20 cellular contexts compared by ENCODE assay signal in genomic region chr5:134892282-134892681, GRCh38.
"Had no signal": no experiment of that assay in that cellular context is flagged by ENCODE, and none has a peak within 500 bp of the region (broad histone marks: within the 10 kb centered on the region; RNA-seq: fewer than 3 reads in every experiment).

No MANE protein-coding gene starts in this region.

- ATAC-seq: gastrocnemius medialis, left lobe of liver, natural killer cell, upper lobe of right lung had no signal

- H3K4me3 Mint-ChIP-seq: natural killer cell, neural crest cell had no signal

- H3K4me1 ChIP-seq: gastrocnemius medialis, right atrium auricular region, sigmoid colon, tibial nerve, upper lobe of right lung, vagina had no signal

- H3K27me3 ChIP-seq: esophagus muscularis mucosa, gastrocnemius medialis, right atrium auricular region, sigmoid colon, tibial nerve, upper lobe of right lung, vagina had no signal

- H3K27ac Mint-ChIP-seq: natural killer cell had no signal

- H3K9me3 ChIP-seq: esophagus muscularis mucosa, gastrocnemius medialis, right atrium auricular region, sigmoid colon, tibial nerve, upper lobe of right lung, vagina had no signal

- H3K36me3 Mint-ChIP-seq: natural killer cell had no signal

- H3K4me1 Mint-ChIP-seq: neural crest cell had no signal

- DNase-seq: effector memory CD4-positive, alpha-beta T cell; gastrocnemius medialis; islet precursor cell; mammary epithelial cell; natural killer cell; posterior cingulate gyrus; sigmoid colon; stimulated activated CD4-positive, alpha-beta T cell treated with anti-CD3 and anti-CD28 coated beads, Interleukin-2, amount 100 ng/mL, for 24 hours; stimulated activated CD4-positive, alpha-beta T cell treated with anti-CD3 and anti-CD28 coated beads, Interleukin-4, amount 100 ng/mL, for 4 hours; stimulated activated naive CD4-positive, alpha-beta T cell had no signal

- H3K9me3 Mint-ChIP-seq: natural killer cell had no signal

- H3K27ac ChIP-seq: coronary artery, epithelial cell of prostate, esophagus muscularis mucosa, gastrocnemius medialis, right atrium auricular region, sigmoid colon, skin epidermis, tibial nerve, upper lobe of right lung, vagina had no signal

- H3K4me3 ChIP-seq: coronary artery, esophagus muscularis mucosa, gastrocnemius medialis, right atrium auricular region, sigmoid colon, skin epidermis, tibial nerve, upper lobe of right lung, vagina had no signal
